25 cellular contexts compared by ENCODE assay signal in the genomic region with DNA sequence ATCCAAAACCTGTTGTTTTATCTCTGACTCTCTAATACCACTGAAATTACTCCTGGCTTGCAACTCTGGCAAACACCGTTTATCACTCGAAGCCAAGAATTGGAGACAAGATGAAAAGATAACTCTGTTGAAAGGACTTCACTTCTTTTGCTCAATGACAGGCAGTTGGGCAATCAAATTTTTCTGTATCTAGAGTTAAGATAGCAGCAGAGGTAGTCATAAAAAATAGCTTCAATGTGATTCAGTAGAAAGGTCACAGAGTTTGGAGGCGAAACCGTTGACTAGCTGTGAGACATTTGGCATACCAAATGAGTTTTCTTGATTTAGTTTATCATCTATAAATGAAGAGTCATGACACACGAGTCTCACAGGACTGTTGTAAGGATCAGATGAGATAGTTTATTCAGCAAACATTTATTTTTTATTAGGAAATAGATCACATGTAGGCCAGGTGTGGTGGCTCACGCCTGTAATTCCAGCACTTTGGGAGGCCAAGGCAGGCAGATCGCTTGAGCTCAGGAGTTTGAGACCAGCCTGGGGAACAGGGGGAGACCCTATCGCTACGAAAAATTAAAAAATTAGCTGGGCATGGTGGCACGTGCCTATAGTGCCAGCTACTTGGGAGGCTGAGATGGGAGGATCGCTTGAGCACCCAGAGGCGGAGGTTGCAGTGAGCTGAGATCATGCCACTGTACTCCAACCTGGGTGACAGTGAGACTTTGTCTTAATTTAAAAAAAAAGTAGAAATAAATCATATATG. TPM values are rescaled to one million over a fixed set of nuclear protein-coding genes. Genes with fewer than 3 reads are reported as not detected.
DNase-seq lines count a peak whose midpoint lies in the region; ATAC-seq and TF ChIP-seq lines count a peak whose summit lies in the region.
"Had no signal": no experiment of that assay in that cellular context is flagged by ENCODE, and none has a peak within 500 bp of the region (broad histone marks: within the 10 kb centered on the region; RNA-seq: fewer than 3 reads in every experiment).

No MANE protein-coding gene starts in this region.

- H3K4me1 ChIP-seq in adipocyte (ENCODE audit: control insufficient read depth, insufficient read depth, low read length) (peaks cover 21% of the 10 kb centered on the region), upper lobe of left lung (peaks cover 9 to 16% (median 10%) of the 10 kb centered on the region in 4 donors)

- peaks cover 10% of the 10 kb centered on the region; the same call in 1 of the 2 replicates for H3K9me3 Mint-ChIP-seq in HFFc6

- TF ChIP-seq CTCF in HFFc6 (IDR thresholded peaks at IDR 0.05) = no peak
- TF ChIP-seq CTCF in fibroblast of the aortic adventitia (IDR thresholded peaks at IDR 0.05; ENCODE audit: insufficient read depth, low read length) = no peak
- TF ChIP-seq CTCF in upper lobe of left lung (IDR thresholded peaks at IDR 0.05) = no peak

- H3K9me3 ChIP-seq in adipocyte (ENCODE audit: control insufficient read depth, low read length) (peaks cover 4% of the 10 kb centered on the region), upper lobe of left lung (no peaks in the 10 kb centered on the region)

- no peak for TF ChIP-seq EP300 in upper lobe of left lung (IDR thresholded peaks at IDR 0.05)

- no peak overlapping the region for H3K27ac ChIP-seq in upper lobe of left lung
- H3K27ac ChIP-seq: BLaER1, heart right ventricle, parathyroid adenoma had no signal

- TF ChIP-seq POLR2A in upper lobe of left lung (IDR thresholded peaks at IDR 0.05) = no peak

- peak; percentile 84 for DNase-seq in HFFc6
- DNase-seq in adipocyte (ENCODE audit: low read depth) = peak; percentile 70
- DNase-seq in fibroblast of the aortic adventitia (ENCODE audit: low read depth) = peak; percentile 84
- DNase-seq in stimulated activated CD4-positive, alpha-beta T cell treated with anti-CD3 and anti-CD28 coated beads, Interleukin-12 subunit alpha, Interleukin-12 subunit beta, amount 100 ng/mL, for 4 hours = no peak
- no peak for DNase-seq in upper lobe of left lung
- no peak for DNase-seq in hippocampal formation (lab: John Stamatoyannopoulos, UW)
- DNase-seq in MV-4-11 (lab: John Stamatoyannopoulos, UW) = no peak
- DNase-seq: activated B cell treated with CpG ODN at 0.5 μM for 24 hours; activated CD8-positive, alpha-beta T cell treated with anti-CD3 and anti-CD28 coated beads, Interleukin-2, amount 10 ng/mL, durations not matched to agents 7 days and 5 days; activated T-cell treated with anti-CD3 and anti-CD28 coated beads, Interleukin-2, amount 50 U/mL, for 48 hours; erythroblast; GF-D8; heart right ventricle; kidney; naive thymus-derived CD4-positive, alpha-beta T cell; NCI-H187; NCI-H446 treated with DMSO at 0.1 percent for 48 hours; SHP77 treated with DMSO at 0.1 percent for 48 hours; stimulated activated CD4-positive, alpha-beta T cell treated with anti-CD3 and anti-CD28 coated beads, Interleukin-4, amount 100 ng/mL, for 1 hour; substantia nigra had no signal

- WGBS in upper lobe of left lung, 2 donors = 85 to 86% methylated on average over 12 of the region's 12 CpGs

- H3K4me3 ChIP-seq in adipocyte (ENCODE audit: low read length) = no peak overlapping the region
- H3K4me3 ChIP-seq in fibroblast of the aortic adventitia (ENCODE audit: low read depth, low read length) = no peak overlapping the region
- H3K4me3 ChIP-seq in upper lobe of left lung = no peak overlapping the region
- H3K4me3 ChIP-seq: BLaER1, heart right ventricle had no signal

- H3K36me3 Mint-ChIP-seq in HFFc6 (ENCODE audit: low read depth) = peaks cover 25% of the 10 kb centered on the region

- no peak overlapping the region for H3K9ac ChIP-seq in adipocyte (ENCODE audit: low read length)
- H3K9ac ChIP-seq: BLaER1, parathyroid adenoma had no signal

- H3K27me3 ChIP-seq in adipocyte (replicated peaks; ENCODE audit: control insufficient read depth, insufficient read depth, low read length) = no peaks in the 10 kb centered on the region
- no peaks in the 10 kb centered on the region for H3K27me3 ChIP-seq in upper lobe of left lung
- H3K27me3 ChIP-seq: BLaER1, heart right ventricle had no signal

- H3K27ac Mint-ChIP-seq in HFFc6 = peak overlapping the region; percentile 88
- H3K27ac Mint-ChIP-seq: activated B cell treated with CpG ODN at 0.5 μM for 24 hours; activated CD8-positive, alpha-beta T cell treated with anti-CD3 and anti-CD28 coated beads, Interleukin-2, amount 10 ng/mL, durations not matched to agents 7 days and 5 days; activated naive CD8-positive, alpha-beta T cell; memory B cell had no signal

- ATAC-seq in upper lobe of left lung (ENCODE audit: low FRiP score in 2 of 2) = no peak
- ATAC-seq: activated CD8-positive, alpha-beta T cell treated with anti-CD3 and anti-CD28 coated beads, Interleukin-2, amount 10 ng/mL, durations not matched to agents 7 days and 5 days; heart right ventricle; HepG2; naive thymus-derived CD4-positive, alpha-beta T cell had no signal

- H3K4me3 Mint-ChIP-seq in HFFc6 = peak overlapping the region; percentile 60; the same call in 1 of the 2 replicates
- H3K4me3 Mint-ChIP-seq: activated B cell treated with CpG ODN at 0.5 μM for 24 hours; activated CD8-positive, alpha-beta T cell treated with anti-CD3 and anti-CD28 coated beads, Interleukin-2, amount 10 ng/mL, durations not matched to agents 7 days and 5 days; activated naive CD8-positive, alpha-beta T cell; memory B cell; naive thymus-derived CD4-positive, alpha-beta T cell had no signal

- H3K27me3 Mint-ChIP-seq in HFFc6 (ENCODE audit: insufficient read depth) = no peaks in the 10 kb centered on the region
- H3K27me3 Mint-ChIP-seq: activated B cell treated with CpG ODN at 0.5 μM for 24 hours; activated naive CD8-positive, alpha-beta T cell; memory B cell had no signal

- H3K4me1 Mint-ChIP-seq in HFFc6 (ENCODE audit: low read depth) = peaks cover 49% of the 10 kb centered on the region

- H3K36me3 ChIP-seq in adipocyte (ENCODE audit: control insufficient read depth, insufficient read depth, low read length, severe bottlenecking) (peaks cover 4% of the 10 kb centered on the region), upper lobe of left lung (peaks cover 0 to 3% (median 2%) of the 10 kb centered on the region in 4 donors)

RNA-seq across cellular contexts. Expression of a gene that starts 23.6 kb away (rescaled TPM):
- 100 to 1,000 TPM; 208 to 232 (median 223) TPM for total RNA-seq in HFFc6 (2021; fragmentation: NEBNext Ultra II Directional; extraction: Animal tissue kit (Norgen Biotek cat#: 25700))
- total RNA-seq in fibroblast of the aortic adventitia (ENCODE audit: low replicate concordance) (51.6 and 167 TPM in 2 replicates), upper lobe of left lung (100 to 1,000 TPM in 3 of 6 donors, 10 to 100 TPM in 3; 39.2 to 108 (median 93.1) TPM)

Comparison
In these comparisons a context has a peak if more than half of its experiments do, and no peak if none do; other contexts are left out.
1. DNase-seq: peak in HFFc6 (single experiment), adipocyte (single experiment) and fibroblast of the aortic adventitia (single experiment); none in stimulated activated CD4-positive, alpha-beta T cell treated with anti-CD3 and anti-CD28 coated beads, Interleukin-12 subunit alpha, Interleukin-12 subunit beta, amount 100 ng/mL, for 4 hours (single experiment), upper lobe of left lung (0 of 2), hippocampal formation (0 of 2) and MV-4-11 (single experiment).